ENCODE assay signal across 1 cellular context in genomic region chr17:49191917-49192741, GRCh38.
TF ChIP-seq lines count a peak whose summit lies in the region.

No MANE protein-coding gene starts in this region.

TF ChIP-seq in K562, 482 proteins besides CTCF, POLR2A, EP300 and RAD21 (continued from another document and continues in another):
- TF ChIP-seq THAP7 (CRISPR knock-in tag; IDR thresholded peaks at IDR 0.05) (no peak), PHF20 (IDR thresholded peaks at IDR 0.05; ENCODE audit: partially characterized antibody) (peak; percentile 69), ZNF197 (CRISPR knock-in tag; IDR thresholded peaks at IDR 0.05; ENCODE audit: low read depth) (peak; percentile 70; the same call in 1 of the 2 replicates), TRIM24 (IDR thresholded peaks at IDR 0.05) (peak in 1 of 2 experiments; percentile 10; a peak in 2 of 4 replicates), STAG1 (CRISPR knock-in tag; IDR thresholded peaks at IDR 0.05; ENCODE audit: borderline replicate concordance) (no peak), NR2F6 (CRISPR knock-in tag; IDR thresholded peaks at IDR 0.05) (no peak), ZFP1 (CRISPR knock-in tag; IDR thresholded peaks at IDR 0.05) (no peak), SAFB (IDR thresholded peaks at IDR 0.05; ENCODE audit: borderline replicate concordance, low read depth, low read length) (peak; percentile 80; the same call in 1 of the 2 replicates), NFIC (IDR thresholded peaks at IDR 0.05) (peak; percentile 82), TAF1 (IDR thresholded peaks at IDR 0.05; ENCODE audit: control insufficient read depth, extremely low read depth, insufficient read depth, low read length, severe bottlenecking) (peak; percentile 52), LARP7 (IDR thresholded peaks at IDR 0.05) (no peak), ZNF695 (CRISPR knock-in tag; IDR thresholded peaks at IDR 0.05) (no peak), MXI1 (IDR thresholded peaks at IDR 0.05; ENCODE audit: low read depth, low read length) (no peak), MTA3 (IDR thresholded peaks at IDR 0.05; ENCODE audit: borderline replicate concordance) (peak; percentile 92; the same call in 1 of the 2 replicates), NCOA4 (IDR thresholded peaks at IDR 0.05; ENCODE audit: partially characterized antibody) (no peak), PRMT5 (CRISPR knock-in tag; IDR thresholded peaks at IDR 0.05) (no peak), TBP (optimal IDR thresholded peaks at IDR 0.05; ENCODE audit: low read depth, low read length) (peak; percentile 99), NR3C1 (CRISPR knock-in tag; IDR thresholded peaks at IDR 0.05) (no peak), CBX3 (IDR thresholded peaks at IDR 0.05; ENCODE audit: borderline replicate concordance in 1 of 2, low read length in 2 of 2) (peak in 1 of 2 experiments; percentile 94; a peak in 2 of 3 replicates), RBM14 (IDR thresholded peaks at IDR 0.05; ENCODE audit: borderline replicate concordance, insufficient read depth, low read depth, low read length) (peak; percentile 92; the same call in 1 of the 2 replicates), ZBTB49 (CRISPR knock-in tag; IDR thresholded peaks at IDR 0.05; ENCODE audit: borderline replicate concordance) (no peak; the same call in 1 of the 2 replicates), BCOR (IDR thresholded peaks at IDR 0.05) (peak; percentile 16), UBTF (IDR thresholded peaks at IDR 0.05; ENCODE audit: borderline replicate concordance in 1 of 2, low read depth in 2 of 2, low read length in 2 of 2) (0 out of 4 replicates have a peak, but pooled peaks have one; percentile 45 to 58), RBFOX2 (IDR thresholded peaks at IDR 0.05; ENCODE audit: low read depth, low read length) (peak; percentile 83), ZNF174 (CRISPR knock-in tag; IDR thresholded peaks at IDR 0.05) (no peak), MTF1 (CRISPR knock-in tag; IDR thresholded peaks at IDR 0.05; ENCODE audit: borderline replicate concordance) (no peak), FIP1L1 (IDR thresholded peaks at IDR 0.05; ENCODE audit: low read depth, low read length, poor library complexity, severe bottlenecking) (peak; percentile 88), RBM25 (IDR thresholded peaks at IDR 0.05; ENCODE audit: low read depth, low read length, severe bottlenecking) (no peak), THRB (CRISPR knock-in tag; conservative IDR thresholded peaks at IDR 0.05) (no peak; the same call in 1 of the 2 replicates), SNRNP70 (optimal IDR thresholded peaks at IDR 0.05; ENCODE audit: low read depth, low read length) (no peak), ZNF354B (CRISPR knock-in tag; IDR thresholded peaks at IDR 0.05) (no peak), MTA1 (IDR thresholded peaks at IDR 0.05; ENCODE audit: borderline replicate concordance) (peak; percentile 81; the same call in 1 of the 2 replicates), ATF7 (IDR thresholded peaks at IDR 0.05) (peak; percentile 39)
- TF ChIP-seq, protein P1, sequence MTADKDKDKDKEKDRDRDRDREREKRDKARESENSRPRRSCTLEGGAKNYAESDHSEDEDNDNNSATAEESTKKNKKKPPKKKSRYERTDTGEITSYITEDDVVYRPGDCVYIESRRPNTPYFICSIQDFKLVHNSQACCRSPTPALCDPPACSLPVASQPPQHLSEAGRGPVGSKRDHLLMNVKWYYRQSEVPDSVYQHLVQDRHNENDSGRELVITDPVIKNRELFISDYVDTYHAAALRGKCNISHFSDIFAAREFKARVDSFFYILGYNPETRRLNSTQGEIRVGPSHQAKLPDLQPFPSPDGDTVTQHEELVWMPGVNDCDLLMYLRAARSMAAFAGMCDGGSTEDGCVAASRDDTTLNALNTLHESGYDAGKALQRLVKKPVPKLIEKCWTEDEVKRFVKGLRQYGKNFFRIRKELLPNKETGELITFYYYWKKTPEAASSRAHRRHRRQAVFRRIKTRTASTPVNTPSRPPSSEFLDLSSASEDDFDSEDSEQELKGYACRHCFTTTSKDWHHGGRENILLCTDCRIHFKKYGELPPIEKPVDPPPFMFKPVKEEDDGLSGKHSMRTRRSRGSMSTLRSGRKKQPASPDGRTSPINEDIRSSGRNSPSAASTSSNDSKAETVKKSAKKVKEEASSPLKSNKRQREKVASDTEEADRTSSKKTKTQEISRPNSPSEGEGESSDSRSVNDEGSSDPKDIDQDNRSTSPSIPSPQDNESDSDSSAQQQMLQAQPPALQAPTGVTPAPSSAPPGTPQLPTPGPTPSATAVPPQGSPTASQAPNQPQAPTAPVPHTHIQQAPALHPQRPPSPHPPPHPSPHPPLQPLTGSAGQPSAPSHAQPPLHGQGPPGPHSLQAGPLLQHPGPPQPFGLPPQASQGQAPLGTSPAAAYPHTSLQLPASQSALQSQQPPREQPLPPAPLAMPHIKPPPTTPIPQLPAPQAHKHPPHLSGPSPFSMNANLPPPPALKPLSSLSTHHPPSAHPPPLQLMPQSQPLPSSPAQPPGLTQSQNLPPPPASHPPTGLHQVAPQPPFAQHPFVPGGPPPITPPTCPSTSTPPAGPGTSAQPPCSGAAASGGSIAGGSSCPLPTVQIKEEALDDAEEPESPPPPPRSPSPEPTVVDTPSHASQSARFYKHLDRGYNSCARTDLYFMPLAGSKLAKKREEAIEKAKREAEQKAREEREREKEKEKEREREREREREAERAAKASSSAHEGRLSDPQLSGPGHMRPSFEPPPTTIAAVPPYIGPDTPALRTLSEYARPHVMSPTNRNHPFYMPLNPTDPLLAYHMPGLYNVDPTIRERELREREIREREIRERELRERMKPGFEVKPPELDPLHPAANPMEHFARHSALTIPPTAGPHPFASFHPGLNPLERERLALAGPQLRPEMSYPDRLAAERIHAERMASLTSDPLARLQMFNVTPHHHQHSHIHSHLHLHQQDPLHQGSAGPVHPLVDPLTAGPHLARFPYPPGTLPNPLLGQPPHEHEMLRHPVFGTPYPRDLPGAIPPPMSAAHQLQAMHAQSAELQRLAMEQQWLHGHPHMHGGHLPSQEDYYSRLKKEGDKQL (CRISPR knock-in tag; IDR thresholded peaks at IDR 0.05; ENCODE audit: borderline replicate concordance) = 0 out of 2 replicates have a peak, but pooled peaks have one; percentile 45
- TF ChIP-seq, protein P2, sequence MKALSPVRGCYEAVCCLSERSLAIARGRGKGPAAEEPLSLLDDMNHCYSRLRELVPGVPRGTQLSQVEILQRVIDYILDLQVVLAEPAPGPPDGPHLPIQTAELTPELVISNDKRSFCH (CRISPR knock-in tag; IDR thresholded peaks at IDR 0.05) = no peak
- TF ChIP-seq, protein P2 (tag; IDR thresholded peaks at IDR 0.05) = peak; percentile 84
- TF ChIP-seq, protein P3, sequence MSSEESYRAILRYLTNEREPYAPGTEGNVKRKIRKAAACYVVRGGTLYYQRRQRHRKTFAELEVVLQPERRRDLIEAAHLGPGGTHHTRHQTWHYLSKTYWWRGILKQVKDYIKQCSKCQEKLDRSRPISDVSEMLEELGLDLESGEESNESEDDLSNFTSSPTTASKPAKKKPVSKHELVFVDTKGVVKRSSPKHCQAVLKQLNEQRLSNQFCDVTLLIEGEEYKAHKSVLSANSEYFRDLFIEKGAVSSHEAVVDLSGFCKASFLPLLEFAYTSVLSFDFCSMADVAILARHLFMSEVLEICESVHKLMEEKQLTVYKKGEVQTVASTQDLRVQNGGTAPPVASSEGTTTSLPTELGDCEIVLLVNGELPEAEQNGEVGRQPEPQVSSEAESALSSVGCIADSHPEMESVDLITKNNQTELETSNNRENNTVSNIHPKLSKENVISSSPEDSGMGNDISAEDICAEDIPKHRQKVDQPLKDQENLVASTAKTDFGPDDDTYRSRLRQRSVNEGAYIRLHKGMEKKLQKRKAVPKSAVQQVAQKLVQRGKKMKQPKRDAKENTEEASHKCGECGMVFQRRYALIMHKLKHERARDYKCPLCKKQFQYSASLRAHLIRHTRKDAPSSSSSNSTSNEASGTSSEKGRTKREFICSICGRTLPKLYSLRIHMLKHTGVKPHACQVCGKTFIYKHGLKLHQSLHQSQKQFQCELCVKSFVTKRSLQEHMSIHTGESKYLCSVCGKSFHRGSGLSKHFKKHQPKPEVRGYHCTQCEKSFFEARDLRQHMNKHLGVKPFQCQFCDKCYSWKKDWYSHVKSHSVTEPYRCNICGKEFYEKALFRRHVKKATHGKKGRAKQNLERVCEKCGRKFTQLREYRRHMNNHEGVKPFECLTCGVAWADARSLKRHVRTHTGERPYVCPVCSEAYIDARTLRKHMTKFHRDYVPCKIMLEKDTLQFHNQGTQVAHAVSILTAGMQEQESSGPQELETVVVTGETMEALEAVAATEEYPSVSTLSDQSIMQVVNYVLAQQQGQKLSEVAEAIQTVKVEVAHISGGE (CRISPR knock-in tag; IDR thresholded peaks at IDR 0.05) = peak in 2 of 3 experiments; percentile 34 to 77; a peak in 2 of 6 replicates
- TF ChIP-seq, protein P4, sequence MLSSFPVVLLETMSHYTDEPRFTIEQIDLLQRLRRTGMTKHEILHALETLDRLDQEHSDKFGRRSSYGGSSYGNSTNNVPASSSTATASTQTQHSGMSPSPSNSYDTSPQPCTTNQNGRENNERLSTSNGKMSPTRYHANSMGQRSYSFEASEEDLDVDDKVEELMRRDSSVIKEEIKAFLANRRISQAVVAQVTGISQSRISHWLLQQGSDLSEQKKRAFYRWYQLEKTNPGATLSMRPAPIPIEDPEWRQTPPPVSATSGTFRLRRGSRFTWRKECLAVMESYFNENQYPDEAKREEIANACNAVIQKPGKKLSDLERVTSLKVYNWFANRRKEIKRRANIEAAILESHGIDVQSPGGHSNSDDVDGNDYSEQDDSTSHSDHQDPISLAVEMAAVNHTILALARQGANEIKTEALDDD (IDR thresholded peaks at IDR 0.05) = peak; percentile 61; the same call in 1 of the 2 replicates
- TF ChIP-seq, protein P5, sequence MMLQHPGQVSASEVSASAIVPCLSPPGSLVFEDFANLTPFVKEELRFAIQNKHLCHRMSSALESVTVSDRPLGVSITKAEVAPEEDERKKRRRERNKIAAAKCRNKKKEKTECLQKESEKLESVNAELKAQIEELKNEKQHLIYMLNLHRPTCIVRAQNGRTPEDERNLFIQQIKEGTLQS (IDR thresholded peaks at IDR 0.05) = no peak
- TF ChIP-seq, protein P5 (CRISPR knock-in tag; conservative IDR thresholded peaks at IDR 0.05) = peak; percentile 51; the same call in 1 of the 2 replicates
- TF ChIP-seq, protein P6, sequence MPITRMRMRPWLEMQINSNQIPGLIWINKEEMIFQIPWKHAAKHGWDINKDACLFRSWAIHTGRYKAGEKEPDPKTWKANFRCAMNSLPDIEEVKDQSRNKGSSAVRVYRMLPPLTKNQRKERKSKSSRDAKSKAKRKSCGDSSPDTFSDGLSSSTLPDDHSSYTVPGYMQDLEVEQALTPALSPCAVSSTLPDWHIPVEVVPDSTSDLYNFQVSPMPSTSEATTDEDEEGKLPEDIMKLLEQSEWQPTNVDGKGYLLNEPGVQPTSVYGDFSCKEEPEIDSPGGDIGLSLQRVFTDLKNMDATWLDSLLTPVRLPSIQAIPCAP (CRISPR knock-in tag; IDR thresholded peaks at IDR 0.05; ENCODE audit: borderline replicate concordance) = no peak
- TF ChIP-seq, protein P7, sequence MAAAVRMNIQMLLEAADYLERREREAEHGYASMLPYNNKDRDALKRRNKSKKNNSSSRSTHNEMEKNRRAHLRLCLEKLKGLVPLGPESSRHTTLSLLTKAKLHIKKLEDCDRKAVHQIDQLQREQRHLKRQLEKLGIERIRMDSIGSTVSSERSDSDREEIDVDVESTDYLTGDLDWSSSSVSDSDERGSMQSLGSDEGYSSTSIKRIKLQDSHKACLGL (CRISPR knock-in tag; IDR thresholded peaks at IDR 0.05; ENCODE audit: borderline replicate concordance, poor library complexity, severe bottlenecking) = no peak
